In the genomic region with DNA sequence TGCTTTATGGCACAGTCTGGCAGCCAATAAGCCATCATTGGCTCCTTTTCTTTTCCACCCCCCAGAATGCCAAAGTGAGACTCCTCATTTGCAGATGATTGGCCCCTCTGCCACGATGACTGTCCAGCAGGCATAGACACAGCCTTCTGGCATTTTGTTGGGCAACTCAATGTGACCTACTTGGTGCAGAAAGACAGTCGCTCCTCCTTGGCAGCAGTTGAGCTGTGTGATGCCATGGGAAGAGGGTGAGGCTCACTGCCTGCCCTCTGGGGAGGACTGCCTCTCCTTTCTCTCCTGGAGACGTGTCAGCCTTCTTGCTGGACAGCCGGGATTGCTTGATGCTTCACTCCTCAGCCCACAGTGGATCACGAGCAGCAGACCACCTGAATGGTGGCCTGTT, we compare ENCODE assay signal across 22 cellular contexts.
DNase-seq lines count a peak whose midpoint lies in the region; ATAC-seq and TF ChIP-seq lines count a peak whose summit lies in the region.
"Had no signal": no experiment of that assay in that cellular context is flagged by ENCODE, and none has a peak within 500 bp of the region (broad histone marks: within the 10 kb centered on the region; RNA-seq: fewer than 3 reads in every experiment).

No MANE protein-coding gene starts in this region.

- TF ChIP-seq CTCF in H9 (conservative IDR thresholded peaks at IDR 0.05) (no peak), endodermal cell (conservative IDR thresholded peaks at IDR 0.05) (no peak), osteocyte (IDR thresholded peaks at IDR 0.05) (no peak)

- H3K9ac ChIP-seq in H9 (ENCODE audit: extremely low read depth, insufficient read length, low read length) (no peak overlapping the region), endodermal cell (ENCODE audit: extremely low read depth, low read length, poor library complexity, severe bottlenecking) (no peak overlapping the region)
- H3K9ac ChIP-seq: BLaER1 treated with 17β-estradiol and CSF1 and Interleukin-3, amounts not matched to agents 10 nM and 100 nM; GM23248 had no signal

- intact Hi-C loops in Right ventricle myocardium inferior (cut with DNase I), result no loop called here

- no peak overlapping the region for H2BK5ac ChIP-seq in H9 (ENCODE audit: insufficient read length, low read length)

- H2AK5ac ChIP-seq in H9 (ENCODE audit: insufficient read length, low read length), result no peak overlapping the region

- H3K36me3 Mint-ChIP-seq in H9 (ENCODE audit: insufficient read depth in 1 of 3, low read depth in 3 of 3) (no peaks in the 10 kb centered on the region; a peak in 2 of 7 replicates), endodermal cell (ENCODE audit: low read depth) (no peaks in the 10 kb centered on the region), osteocyte (ENCODE audit: unreplicated experiment) (no peaks in the 10 kb centered on the region)
- H3K36me3 Mint-ChIP-seq: CD14-positive monocyte had no signal

- peak overlapping the region; percentile 30 for H3K18ac ChIP-seq in H9 (ENCODE audit: insufficient read length, low read depth, low read length)

- H3K79me2 ChIP-seq in H9 (ENCODE audit: insufficient read depth, low read length), result no peaks in the 10 kb centered on the region

- H2AFZ ChIP-seq in H9 (ENCODE audit: low read length), result no peak overlapping the region
- H2AFZ ChIP-seq: GM23248 had no signal

- no peak overlapping the region for H3K4me3 ChIP-seq in endodermal cell (ENCODE audit: low read length)
- H3K4me3 ChIP-seq: A549; BLaER1 treated with 17β-estradiol and CSF1 and Interleukin-3, amounts not matched to agents 10 nM and 100 nM; GM12878; GM23248 had no signal

- H2BK15ac ChIP-seq in H9 (ENCODE audit: low read depth, low read length), result 0 out of 2 replicates have a peak overlapping the region, but pooled peaks have one; percentile 42

- H3K27ac Mint-ChIP-seq in H9, result peak overlapping the region in 1 of 3 experiments; percentile 36; a peak in 1 of 7 replicates
- H3K27ac Mint-ChIP-seq in endodermal cell, result no peak overlapping the region
- peak overlapping the region; percentile 60 for H3K27ac Mint-ChIP-seq in osteocyte (ENCODE audit: unreplicated experiment)
- H3K27ac Mint-ChIP-seq: CD4-positive, alpha-beta T cell; CD8-positive, alpha-beta memory T cell had no signal

- H3K4me3 Mint-ChIP-seq in H9 (no peak overlapping the region), endodermal cell (no peak overlapping the region), osteocyte (ENCODE audit: unreplicated experiment) (no peak overlapping the region)
- H3K4me3 Mint-ChIP-seq: CD14-positive monocyte; CD4-positive, alpha-beta T cell; CD8-positive, alpha-beta memory T cell had no signal

- H3K27ac ChIP-seq in H9 (ENCODE audit: insufficient read length, low read depth, low read length) (no peak overlapping the region), endodermal cell (ENCODE audit: low read depth, low read length) (no peak overlapping the region)
- H3K27ac ChIP-seq: A549; BLaER1 treated with 17β-estradiol and CSF1 and Interleukin-3, amounts not matched to agents 10 nM and 100 nM; GM23248 had no signal

- no peak overlapping the region for H4K8ac ChIP-seq in H9 (replicated peaks; ENCODE audit: insufficient read length, low read depth, low read length)

- H3K27me3 Mint-ChIP-seq in H9 (ENCODE audit: low read depth) (no peaks in the 10 kb centered on the region; the same call in 1 of the 2 replicates), endodermal cell (ENCODE audit: insufficient read depth) (peaks cover 2% of the 10 kb centered on the region), osteocyte (ENCODE audit: unreplicated experiment) (no peaks in the 10 kb centered on the region)

- peaks cover 0 to 2% of the 10 kb centered on the region in 2 experiments; a peak in 2 of 5 replicates for H3K9me3 Mint-ChIP-seq in H9
- no peaks in the 10 kb centered on the region for H3K9me3 Mint-ChIP-seq in endodermal cell
- H3K9me3 Mint-ChIP-seq in osteocyte (ENCODE audit: unreplicated experiment), result peaks cover 4% of the 10 kb centered on the region
- H3K9me3 Mint-ChIP-seq: CD4-positive, alpha-beta T cell; CD8-positive, alpha-beta memory T cell had no signal

- H3K4me1 ChIP-seq in H9 (ENCODE audit: insufficient read depth, low read length) (no peaks in the 10 kb centered on the region; the same call in 1 of the 2 replicates), endodermal cell (ENCODE audit: control insufficient read depth, insufficient read depth, low read length) (no peaks in the 10 kb centered on the region)
- H3K4me1 ChIP-seq: A549, BE2C had no signal

- no peaks in the 10 kb centered on the region for H3K27me3 ChIP-seq in H9 (ENCODE audit: insufficient read depth, low read length)
- no peaks in the 10 kb centered on the region for H3K27me3 ChIP-seq in endodermal cell (ENCODE audit: control insufficient read depth, insufficient read depth, low read length, poor library complexity, severe bottlenecking)
- H3K27me3 ChIP-seq: BE2C; BLaER1 treated with 17β-estradiol and CSF1 and Interleukin-3, amounts not matched to agents 10 nM and 100 nM had no signal

- no peak overlapping the region for H2BK20ac ChIP-seq in H9 (ENCODE audit: low read depth, low read length, poor library complexity, severe bottlenecking)

- H3K36me3 ChIP-seq in endodermal cell (ENCODE audit: control insufficient read depth, insufficient read depth, low read length), result no peaks in the 10 kb centered on the region
- H3K36me3 ChIP-seq: BE2C; BLaER1 treated with 17β-estradiol and CSF1 and Interleukin-3, amounts not matched to agents 10 nM and 100 nM had no signal

- ATAC-seq in Right ventricle myocardium inferior, result no peak
- ATAC-seq: A549, GM12878 had no signal

- DNase-seq in H9 (no peak), endodermal cell (peak; percentile 36), osteocyte (ENCODE audit: extremely low spot score, unreplicated experiment) (no peak), HK-2 (ENCODE audit: unreplicated experiment) (no peak), Right ventricle myocardium inferior (ENCODE audit: missing footprints) (no peak)
- DNase-seq in activated CD4-positive, CD25-positive, alpha-beta regulatory T cell treated with anti-CD3 and anti-CD28 coated beads, Interleukin-2, amount 50 U/mL, for 72 hours, result no peak
- DNase-seq: 8988T; ACHN; AML-193; BE2C; CD4-positive, alpha-beta T cell; CD8-positive, alpha-beta memory T cell; DMS 273 treated with DMSO at 0.1 percent for 48 hours; DMS79; EL; GDM1; GM23248; HCEC 1CT had no signal

- no CpG with 5 or more reads among the region's 5 CpGs for WGBS in H9 (ENCODE audit: extremely low coverage, insufficient read length, low lambda C conversion rate)
- WGBS in endodermal cell (ENCODE audit: insufficient coverage in 1 of 2, insufficient read length in 1 of 2), 2 experiments, result 93 to 100% methylated on average over 1 to 5 of the region's 5 CpGs

- no peaks in the 10 kb centered on the region for H3K9me3 ChIP-seq in H9 (ENCODE audit: control insufficient read depth, low read depth, low read length)
- H3K9me3 ChIP-seq in endodermal cell (ENCODE audit: control insufficient read depth, low read length), result peaks cover 7% of the 10 kb centered on the region
- H3K9me3 ChIP-seq: A549; BE2C; BLaER1 treated with 17β-estradiol and CSF1 and Interleukin-3, amounts not matched to agents 10 nM and 100 nM had no signal

- H4K20me1 ChIP-seq in H9 (ENCODE audit: control insufficient read depth, insufficient read depth, insufficient read length), result no peaks in the 10 kb centered on the region
- H4K20me1 ChIP-seq: BLaER1 treated with 17β-estradiol and CSF1 and Interleukin-3, amounts not matched to agents 10 nM and 100 nM had no signal

- no peak overlapping the region for H3T11ph ChIP-seq in H9 (ENCODE audit: low read length)

- peak overlapping the region; percentile 55 for H4K5ac ChIP-seq in H9 (ENCODE audit: insufficient read length, low read depth, low read length)

- H2BK120ac ChIP-seq in H9 (ENCODE audit: low read depth, low read length, poor library complexity, severe bottlenecking), result no peak overlapping the region

- H3K4me2 ChIP-seq in H9 (ENCODE audit: insufficient read depth, insufficient read length, low read length), result no peak overlapping the region
- H3K4me2 ChIP-seq: A549; BLaER1 treated with 17β-estradiol and CSF1 and Interleukin-3, amounts not matched to agents 10 nM and 100 nM had no signal

- no peak overlapping the region for H4K91ac ChIP-seq in H9 (ENCODE audit: insufficient read length, low read depth, low read length)

- no peaks in the 10 kb centered on the region for H3K79me1 ChIP-seq in H9 (ENCODE audit: insufficient read depth, low read depth, low read length, poor library complexity, severe bottlenecking)

- peaks cover 10 to 12% of the 10 kb centered on the region in 2 experiments for H3K4me1 Mint-ChIP-seq in H9
- H3K4me1 Mint-ChIP-seq in endodermal cell, result peaks cover 5% of the 10 kb centered on the region
- H3K4me1 Mint-ChIP-seq in osteocyte (ENCODE audit: unreplicated experiment), result peaks cover 15% of the 10 kb centered on the region
- H3K4me1 Mint-ChIP-seq: CD14-positive monocyte; CD8-positive, alpha-beta memory T cell had no signal

- no peak overlapping the region for H2BK12ac ChIP-seq in H9 (ENCODE audit: insufficient read length, low read depth, low read length)

- no peak overlapping the region for H3K56ac ChIP-seq in H9 (ENCODE audit: insufficient read length, low read depth, low read length)

- no peaks in the 10 kb centered on the region for H3K23me2 ChIP-seq in H9 (ENCODE audit: insufficient read length, low read depth, low read length, poor library complexity, severe bottlenecking)

- H3K4ac ChIP-seq in H9 (ENCODE audit: low read depth, low read length), result no peak overlapping the region

- H3K14ac ChIP-seq in H9 (ENCODE audit: insufficient read depth, low read length), result peak overlapping the region; percentile 41; the same call in 1 of the 2 replicates

- no peak overlapping the region for H3K23ac ChIP-seq in H9 (ENCODE audit: insufficient read length, low read depth, low read length)
